ENCODE assay signal across 1 cellular context in the genomic region with DNA sequence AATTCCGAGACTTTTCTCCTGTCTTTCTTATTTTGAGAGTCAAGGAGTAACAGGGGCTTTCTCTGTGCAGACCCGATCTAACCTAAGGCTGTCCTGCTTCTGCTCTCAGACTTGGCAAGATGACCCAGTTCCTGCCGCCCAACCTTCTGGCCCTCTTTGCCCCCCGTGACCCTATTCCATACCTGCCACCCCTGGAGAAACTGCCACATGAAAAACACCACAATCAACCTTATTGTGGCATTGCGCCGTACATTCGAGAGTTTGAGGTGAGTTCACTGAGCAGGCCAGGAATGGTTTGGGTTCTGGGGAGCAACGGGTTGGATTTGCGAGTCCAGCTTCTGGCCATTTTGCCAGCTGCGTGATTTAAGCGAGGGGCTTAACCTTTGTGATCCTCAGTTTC.
TF ChIP-seq lines count a peak whose summit lies in the region.

No MANE protein-coding gene starts in this region.

TF ChIP-seq in liver, 16 proteins besides CTCF, POLR2A, EP300 and RAD21 (continued from another document):
- TF ChIP-seq, protein P1, sequence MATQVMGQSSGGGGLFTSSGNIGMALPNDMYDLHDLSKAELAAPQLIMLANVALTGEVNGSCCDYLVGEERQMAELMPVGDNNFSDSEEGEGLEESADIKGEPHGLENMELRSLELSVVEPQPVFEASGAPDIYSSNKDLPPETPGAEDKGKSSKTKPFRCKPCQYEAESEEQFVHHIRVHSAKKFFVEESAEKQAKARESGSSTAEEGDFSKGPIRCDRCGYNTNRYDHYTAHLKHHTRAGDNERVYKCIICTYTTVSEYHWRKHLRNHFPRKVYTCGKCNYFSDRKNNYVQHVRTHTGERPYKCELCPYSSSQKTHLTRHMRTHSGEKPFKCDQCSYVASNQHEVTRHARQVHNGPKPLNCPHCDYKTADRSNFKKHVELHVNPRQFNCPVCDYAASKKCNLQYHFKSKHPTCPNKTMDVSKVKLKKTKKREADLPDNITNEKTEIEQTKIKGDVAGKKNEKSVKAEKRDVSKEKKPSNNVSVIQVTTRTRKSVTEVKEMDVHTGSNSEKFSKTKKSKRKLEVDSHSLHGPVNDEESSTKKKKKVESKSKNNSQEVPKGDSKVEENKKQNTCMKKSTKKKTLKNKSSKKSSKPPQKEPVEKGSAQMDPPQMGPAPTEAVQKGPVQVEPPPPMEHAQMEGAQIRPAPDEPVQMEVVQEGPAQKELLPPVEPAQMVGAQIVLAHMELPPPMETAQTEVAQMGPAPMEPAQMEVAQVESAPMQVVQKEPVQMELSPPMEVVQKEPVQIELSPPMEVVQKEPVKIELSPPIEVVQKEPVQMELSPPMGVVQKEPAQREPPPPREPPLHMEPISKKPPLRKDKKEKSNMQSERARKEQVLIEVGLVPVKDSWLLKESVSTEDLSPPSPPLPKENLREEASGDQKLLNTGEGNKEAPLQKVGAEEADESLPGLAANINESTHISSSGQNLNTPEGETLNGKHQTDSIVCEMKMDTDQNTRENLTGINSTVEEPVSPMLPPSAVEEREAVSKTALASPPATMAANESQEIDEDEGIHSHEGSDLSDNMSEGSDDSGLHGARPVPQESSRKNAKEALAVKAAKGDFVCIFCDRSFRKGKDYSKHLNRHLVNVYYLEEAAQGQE (IDR thresholded peaks at IDR 0.05) = no peak
